In genomic region chr20:23350007-23350854, GRCh38 we compare ENCODE assay signal across 8 cellular contexts. TPM values are rescaled to one million over a fixed set of nuclear protein-coding genes. Genes with fewer than 3 reads are reported as not detected.
DNase-seq lines count a peak whose midpoint lies in the region; ATAC-seq and TF ChIP-seq lines count a peak whose summit lies in the region.

Gene NXT1, plus strand, starts transcription at chr20:23350791. Its CDS starts 3,251 bp downstream, at chr20:23354042.

- CTCF ChIA-PET in activated CD4-positive, alpha-beta T cell treated with anti-CD3 and anti-CD28 coated beads, Interleukin-2, amount 10 ng/mL, durations not matched to agents 7 days and 5 days (lab: Charles Lee), result interaction anchor here (0.6 to 1.8 kb wide), 15 partner anchors 9 to 300 kb away, joined by 3 to 9 read pairs (median 3); partner anchors contain the start of gene NAPB

- peaks cover 39% of the 10 kb centered on the region for H3K4me1 ChIP-seq in BLaER1

- H4K20me1 ChIP-seq in BLaER1, result peaks cover 42% of the 10 kb centered on the region

- peak within 1 kb of the TSS; percentile 97 for H3K9ac ChIP-seq in BLaER1

- H3K4me3 ChIP-seq in BLaER1 (peak within 1 kb of the TSS; percentile 96), coronary artery (peak within 1 kb of the TSS; percentile 95)

- ATAC-seq in GM19328 (IDR thresholded peaks at IDR 0.05; ENCODE audit: unreplicated experiment) (peak; percentile 82), HG03520 (IDR thresholded peaks at IDR 0.05; ENCODE audit: unreplicated experiment) (peak; percentile 82), left colon (peak; percentile 91)

- no peaks in the 10 kb centered on the region for H3K9me3 Mint-ChIP-seq in activated CD4-positive, alpha-beta T cell treated with anti-CD3 and anti-CD28 coated beads, Interleukin-2, amount 10 ng/mL, durations not matched to agents 7 days and 5 days

- H3K4me3 Mint-ChIP-seq in activated CD4-positive, alpha-beta T cell treated with anti-CD3 and anti-CD28 coated beads, Interleukin-2, amount 10 ng/mL, durations not matched to agents 7 days and 5 days, result peak within 1 kb of the TSS; percentile 82

- H3K27me3 ChIP-seq in BLaER1, result no peaks in the 10 kb centered on the region

- H3K4me1 Mint-ChIP-seq in activated CD4-positive, alpha-beta T cell treated with anti-CD3 and anti-CD28 coated beads, Interleukin-2, amount 10 ng/mL, durations not matched to agents 7 days and 5 days, result peaks cover 34% of the 10 kb centered on the region

- H3K36me3 Mint-ChIP-seq in activated CD4-positive, alpha-beta T cell treated with anti-CD3 and anti-CD28 coated beads, Interleukin-2, amount 10 ng/mL, durations not matched to agents 7 days and 5 days (ENCODE audit: low read depth), result peaks cover 10% of the 10 kb centered on the region

- H3K9me3 ChIP-seq in BLaER1, result no peaks in the 10 kb centered on the region

- H3K27ac Mint-ChIP-seq in activated CD4-positive, alpha-beta T cell treated with anti-CD3 and anti-CD28 coated beads, Interleukin-2, amount 10 ng/mL, durations not matched to agents 7 days and 5 days, result peak within 1 kb of the TSS; percentile 100

- POLR2A ChIA-PET in activated CD4-positive, alpha-beta T cell treated with anti-CD3 and anti-CD28 coated beads, Interleukin-2, amount 10 ng/mL, durations not matched to agents 7 days and 5 days (lab: Charles Lee), result interaction anchor here (0.7 to 1.4 kb wide), 6 partner anchors 8 to 497 kb away, joined by 3 to 6 read pairs (median 4); partner anchors contain the start of gene NAPB

- intact Hi-C loops in left colon (cut with DNase I, micrococcal nuclease), result loop anchor here in 1 of 2 donors (10.0 kb wide), 1 partner anchor 275 kb away; no protein-coding TSS in a partner anchor

- H3K27me3 Mint-ChIP-seq in activated CD4-positive, alpha-beta T cell treated with anti-CD3 and anti-CD28 coated beads, Interleukin-2, amount 10 ng/mL, durations not matched to agents 7 days and 5 days, result no peaks in the 10 kb centered on the region

- peak within 1 kb of the TSS; percentile 89 for H3K4me2 ChIP-seq in BLaER1

- H3K27ac ChIP-seq in BLaER1, result peak within 1 kb of the TSS; percentile 96
- peak within 1 kb of the TSS; percentile 97 to 100 for H3K27ac ChIP-seq in coronary artery

- peaks cover 26% of the 10 kb centered on the region for H3K36me3 ChIP-seq in BLaER1

- no peak for TF ChIP-seq CTCF in coronary artery (IDR thresholded peaks at IDR 0.05)

- DNase-seq in NCI-H69 (lab: John Stamatoyannopoulos, UW), result peak; percentile 99
- peak; percentile 95 for DNase-seq in activated CD4-positive, alpha-beta T cell treated with anti-CD3 and anti-CD28 coated beads, Interleukin-2, amount 10 ng/mL, durations not matched to agents 7 days and 5 days
- peak; percentile 99 for DNase-seq in coronary artery (ENCODE audit: low spot score)
- peak; percentile 94 to 98 for DNase-seq in left colon
- peak; percentile 96 for DNase-seq in stimulated activated CD4-positive, alpha-beta T cell treated with anti-CD3 and anti-CD28 coated beads, Interleukin-1b, Interleukin-23, amount 100 ng/mL, for 48 hours

RNA-seq across cellular contexts. Expression of gene NXT1, which starts in this region (rescaled TPM):
- total RNA-seq in activated CD4-positive, alpha-beta T cell treated with anti-CD3 and anti-CD28 coated beads, Interleukin-2, amount 10 ng/mL, durations not matched to agents 7 days and 5 days, result 10 to 100 TPM; 28.1 to 28.2 TPM
- total RNA-seq in left colon, result 10 to 100 TPM in 1 of 2 donors, 1 to 10 TPM in 1; 8.5 to 10.0 TPM

Comparison
In these comparisons a context has a peak if more than half of its experiments do, and no peak if none do; other contexts are left out.
1. Peak in every context shown above with its lines: DNase-seq, ATAC-seq, H3K4me3 ChIP-seq and H3K27ac ChIP-seq.